In genomic region chr14:101965145-101965531, GRCh38 we compare ENCODE assay signal across 2 cellular contexts.
TF ChIP-seq lines count a peak whose summit lies in the region.

No MANE protein-coding gene starts in this region.

TF ChIP-seq in A549, 52 proteins besides CTCF, POLR2A, EP300 and RAD21:
- TF ChIP-seq POLR2AphosphoS2 (conservative IDR thresholded peaks at IDR 0.05; ENCODE audit: low read length) (no peak), USF2 (IDR thresholded peaks at IDR 0.05) (peak; percentile 45), FOSL2 (IDR thresholded peaks at IDR 0.05) (no peak), FOSL2 (CRISPR knock-in tag; IDR thresholded peaks at IDR 0.05) (no peak)
TF ChIP-seq in A549: peak in this region for 1.

TF ChIP-seq in H1, 55 proteins besides CTCF, POLR2A, EP300 and RAD21:
- TF ChIP-seq USF2 (IDR thresholded peaks at IDR 0.05; ENCODE audit: low read length), result peak; percentile 27; the same call in 1 of the 2 replicates
- TF ChIP-seq CBX5 (IDR thresholded peaks at IDR 0.05; ENCODE audit: low read depth, low read length), result no peak
- TF ChIP-seq SP4 (IDR thresholded peaks at IDR 0.05; ENCODE audit: low read length), result no peak
- 0 out of 2 replicates have a peak, but pooled peaks have one; percentile 4 for TF ChIP-seq POLR2AphosphoS5 (IDR thresholded peaks at IDR 0.05; ENCODE audit: low read depth, low read length)
- TF ChIP-seq PHF8 (conservative IDR thresholded peaks at IDR 0.05; ENCODE audit: low read depth, low read length), result peak; percentile 21
- TF ChIP-seq ASH2L (IDR thresholded peaks at IDR 0.05; ENCODE audit: low read length), result peak; percentile 65
- no peak for TF ChIP-seq RXRA (IDR thresholded peaks at IDR 0.05; ENCODE audit: insufficient read depth, low read depth, low read length)
- no peak for TF ChIP-seq JUN (IDR thresholded peaks at IDR 0.05; ENCODE audit: low read depth, low read length)
- no peak for TF ChIP-seq ZNF274 (IDR thresholded peaks at IDR 0.05; ENCODE audit: borderline replicate concordance, extremely low read depth, low read length)
- TF ChIP-seq EGR1 (IDR thresholded peaks at IDR 0.05; ENCODE audit: borderline replicate concordance, low read depth, low read length), result no peak
- peak; percentile 41 for TF ChIP-seq KDM4A (IDR thresholded peaks at IDR 0.05; ENCODE audit: low read depth, low read length, severe bottlenecking)
- no peak; a peak in 1 of 4 replicates for TF ChIP-seq SIN3A (conservative IDR thresholded peaks at IDR 0.05 in 1 of 2, IDR thresholded peaks at IDR 0.05 in 1 of 2; ENCODE audit: low read depth in 1 of 2, low read length in 2 of 2)
- TF ChIP-seq SUZ12 (IDR thresholded peaks at IDR 0.05; ENCODE audit: low read length), result no peak
- no peak for TF ChIP-seq HDAC2 (IDR thresholded peaks at IDR 0.05; ENCODE audit: borderline replicate concordance in 1 of 2, low read depth in 2 of 2, low read length in 2 of 2)
- TF ChIP-seq MAFK (IDR thresholded peaks at IDR 0.05; ENCODE audit: low read depth, low read length), result no peak
- no peak for TF ChIP-seq E2F6 (IDR thresholded peaks at IDR 0.05)
- TF ChIP-seq YY1 (IDR thresholded peaks at IDR 0.05; ENCODE audit: low read depth, low read length), result peak; percentile 89
- TF ChIP-seq TBP (IDR thresholded peaks at IDR 0.05; ENCODE audit: low read depth, low read length), result no peak
- no peak for TF ChIP-seq GABPA (IDR thresholded peaks at IDR 0.05; ENCODE audit: borderline replicate concordance, insufficient read depth, low read length)
- peak; percentile 32; the same call in 1 of the 2 replicates for TF ChIP-seq TAF1 (IDR thresholded peaks at IDR 0.05; ENCODE audit: low read depth, low read length)
- TF ChIP-seq BACH1 (IDR thresholded peaks at IDR 0.05; ENCODE audit: low read length), result no peak
- no peak for TF ChIP-seq SP2 (IDR thresholded peaks at IDR 0.05; ENCODE audit: low read length)
- no peak for TF ChIP-seq SP1 (IDR thresholded peaks at IDR 0.05; ENCODE audit: low read depth, low read length)
- TF ChIP-seq TCF12 (IDR thresholded peaks at IDR 0.05; ENCODE audit: low read depth, low read length), result no peak
- TF ChIP-seq FOSL1 (IDR thresholded peaks at IDR 0.05; ENCODE audit: insufficient read depth, low read depth, low read length), result no peak
- no peak for TF ChIP-seq SIRT6 (IDR thresholded peaks at IDR 0.05; ENCODE audit: low read length)
- no peak for TF ChIP-seq CTBP2 (IDR thresholded peaks at IDR 0.05; ENCODE audit: borderline replicate concordance, insufficient read depth, insufficient read length, low read length)
- no peak for TF ChIP-seq TAF7 (optimal IDR thresholded peaks at IDR 0.05; ENCODE audit: borderline replicate concordance, low read depth, low read length)
TF ChIP-seq in H1: peak in this region for 7.
